ENCODE assay signal across 1 cellular context in the genomic region with DNA sequence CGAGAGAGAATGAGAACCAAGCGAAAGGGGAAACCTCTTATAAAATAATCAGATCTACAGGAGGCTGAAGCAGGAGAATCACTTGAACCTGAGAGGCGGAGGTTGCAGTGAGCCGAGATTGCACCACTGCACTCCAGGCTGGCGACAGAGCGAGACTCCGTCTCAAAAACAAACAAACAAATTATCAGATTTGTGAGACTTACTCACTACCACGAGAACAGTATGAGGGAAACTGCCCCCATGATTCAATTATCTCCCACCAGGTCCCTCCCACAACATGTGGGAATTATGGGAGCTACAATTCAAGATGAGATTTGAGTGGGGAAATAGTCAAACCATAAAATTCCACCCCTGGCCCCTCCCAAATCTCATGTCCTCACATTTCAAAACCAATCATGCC. TPM values are rescaled to one million over a fixed set of nuclear protein-coding genes. Genes with fewer than 3 reads are reported as not detected.
"Had no signal": no experiment of that assay in that cellular context is flagged by ENCODE, and none has a peak within 500 bp of the region (broad histone marks: within the 10 kb centered on the region; RNA-seq: fewer than 3 reads in every experiment).

No MANE protein-coding gene starts in this region.

RNA-seq across cellular contexts. Expression of a gene that starts 57.8 kb away (rescaled TPM):
- total RNA-seq: G401 had no signal
